ENCODE assay signal across 8 cellular contexts in the genomic region with DNA sequence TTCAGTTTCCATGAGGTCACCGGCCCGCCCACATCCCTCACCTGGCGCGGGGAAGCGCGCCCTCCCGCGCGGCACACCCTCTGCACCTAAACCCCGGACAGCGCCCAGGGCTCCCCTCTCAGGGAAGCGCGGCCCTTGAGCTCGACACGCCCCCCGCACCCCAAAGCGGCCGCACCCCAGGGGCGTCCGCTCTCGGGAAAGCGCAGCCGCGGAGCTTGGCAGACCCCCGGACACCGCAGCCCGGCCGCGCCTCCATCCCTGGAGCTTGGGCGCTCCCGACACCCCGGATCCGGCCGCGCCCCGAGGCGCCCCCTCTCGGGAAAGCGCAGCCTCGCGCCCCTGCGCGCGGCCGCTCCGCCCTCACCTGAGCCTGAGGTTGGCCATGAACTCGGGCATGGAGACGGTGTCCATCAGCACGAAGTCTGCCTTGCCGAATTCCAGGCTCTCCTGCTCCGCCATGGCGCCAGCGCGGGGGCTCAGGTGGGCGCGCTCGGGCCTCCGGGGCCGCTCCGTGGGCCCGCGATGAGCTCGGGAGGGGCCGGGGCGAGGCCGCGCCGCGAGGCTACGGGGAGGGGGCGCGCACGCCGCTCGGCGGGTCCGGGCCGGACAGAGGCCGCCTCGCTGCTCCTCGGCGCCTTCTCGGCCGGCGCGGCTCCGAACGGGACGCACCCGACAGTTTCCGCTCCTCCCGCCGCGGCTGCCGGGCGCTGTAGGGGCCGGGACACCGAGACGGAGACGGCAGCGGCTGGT. TPM values are rescaled to one million over a fixed set of nuclear protein-coding genes. Genes with fewer than 3 reads are reported as not detected.
DNase-seq lines count a peak whose midpoint lies in the region; ATAC-seq and TF ChIP-seq lines count a peak whose summit lies in the region.

Gene MYO1D, minus strand, starts transcription at position 711 of the 750 bp plus-strand sequence. Its CDS starts 252 bp downstream, at position 459.

- peak; percentile 55 for TF ChIP-seq CTCF in CD4-positive, alpha-beta T cell (IDR thresholded peaks at IDR 0.05)
- TF ChIP-seq CTCF in ascending aorta (IDR thresholded peaks at IDR 0.05), result peak; percentile 18 to 59 (median 26)

- peak within 1 kb of the TSS; percentile 84 for H3K27ac Mint-ChIP-seq in CD4-positive, alpha-beta T cell

- POLR2A ChIA-PET in CD4-positive, alpha-beta T cell (lab: Charles Lee), result interaction anchor here (1.2 to 2.1 kb wide), 6 partner anchors 8 to 432 kb away, joined by 3 to 13 read pairs (median 4); partner anchors contain the start of genes CDK5R1 and PSMD11

- peak within 1 kb of the TSS; percentile 85 to 93 for H3K4me3 ChIP-seq in ascending aorta
- H3K4me3 ChIP-seq in iPS-11a (ENCODE audit: low read depth, low read length), result peak within 1 kb of the TSS; percentile 70
- H3K4me3 ChIP-seq in skeletal muscle satellite cell (ENCODE audit: low read length), result peak within 1 kb of the TSS; percentile 93

- no peaks in the 10 kb centered on the region for H3K27me3 Mint-ChIP-seq in CD4-positive, alpha-beta T cell

- H3K36me3 ChIP-seq in ascending aorta (no peaks in the 10 kb centered on the region), skeletal muscle satellite cell (ENCODE audit: insufficient read depth, low read length) (no peaks in the 10 kb centered on the region)

- H3K4me3 Mint-ChIP-seq in CD4-positive, alpha-beta T cell, result peak within 1 kb of the TSS; percentile 96

- H3K36me3 Mint-ChIP-seq in CD4-positive, alpha-beta T cell (ENCODE audit: low read depth), result peaks cover 5% of the 10 kb centered on the region

- CTCF ChIA-PET in CD4-positive, alpha-beta T cell (lab: Charles Lee), result interaction anchor here (0.7 to 4.3 kb wide), 33 partner anchors 9 to 526 kb away, joined by 3 to 79 read pairs (median 4); partner anchors contain the start of gene PSMD11

- H3K4me1 Mint-ChIP-seq in CD4-positive, alpha-beta T cell (ENCODE audit: low read depth), result peaks cover 14% of the 10 kb centered on the region

- H3K27ac ChIP-seq in CD4-positive, alpha-beta T cell (ENCODE audit: low read depth, low read length), result peak within 1 kb of the TSS; percentile 41
- peak within 1 kb of the TSS; percentile 96 to 98 for H3K27ac ChIP-seq in ascending aorta

- peak within 1 kb of the TSS; percentile 95 for H3K4me2 ChIP-seq in skeletal muscle satellite cell (ENCODE audit: low read length)

- intact Hi-C loops in CD4-positive, alpha-beta T cell (cut with DNase I, micrococcal nuclease), result loop anchor here (1.0 to 10.0 kb wide), 8 partner anchors 93 to 1019 kb away; partner anchors contain the start of genes CDK5R1 (in 2 of the 2), C17orf75 (in 1 of the 2), COPRS (in 1 of the 2) and ZNF207 (in 1 of the 2)
- intact Hi-C loops in ascending aorta (cut with DNase I), result loop anchor here (1.0 to 10.0 kb wide), 7 partner anchors 34 to 394 kb away; no protein-coding TSS in a partner anchor

- peak; percentile 32 for ATAC-seq in CD4-positive, alpha-beta T cell (ENCODE audit: poor library complexity)
- ATAC-seq in GM19438 (IDR thresholded peaks at IDR 0.05; ENCODE audit: low read depth, unreplicated experiment) (peak; percentile 63), HG03565 (IDR thresholded peaks at IDR 0.05; ENCODE audit: unreplicated experiment) (peak; percentile 36)

- no peaks in the 10 kb centered on the region for H3K9me3 Mint-ChIP-seq in CD4-positive, alpha-beta T cell

- peaks cover 5 to 26% of the 10 kb centered on the region in 2 donors for H3K4me1 ChIP-seq in ascending aorta
- peaks cover 23% of the 10 kb centered on the region for H3K4me1 ChIP-seq in skeletal muscle satellite cell (ENCODE audit: control insufficient read depth, insufficient read depth, low read length)

- no peaks in the 10 kb centered on the region for H3K27me3 ChIP-seq in CD4-positive, alpha-beta T cell (ENCODE audit: control insufficient read depth, insufficient read depth, low read length)
- no peaks in the 10 kb centered on the region for H3K27me3 ChIP-seq in ascending aorta
- no peaks in the 10 kb centered on the region for H3K27me3 ChIP-seq in skeletal muscle satellite cell (ENCODE audit: control insufficient read depth, insufficient read depth, low read length)

- peak within 1 kb of the TSS; percentile 83 for H3K9ac ChIP-seq in skeletal muscle satellite cell (ENCODE audit: low read depth, low read length)

- no peaks in the 10 kb centered on the region for H3K9me3 ChIP-seq in CD4-positive, alpha-beta T cell (ENCODE audit: control insufficient read depth, low read length)
- H3K9me3 ChIP-seq in ascending aorta (no peaks in the 10 kb centered on the region), skeletal muscle satellite cell (replicated peaks; ENCODE audit: low read length) (no peaks in the 10 kb centered on the region)

- peak; percentile 23 to 61 (median 42) for DNase-seq in CD4-positive, alpha-beta T cell
- DNase-seq in T follicular helper cell (ENCODE audit: low read depth) (peak; percentile 59), ascending aorta (ENCODE audit: low spot score in 2 of 2) (peak; percentile 21 to 70), 8988T (no peak)

RNA-seq across cellular contexts. Expression of gene MYO1D, which starts in this region (rescaled TPM):
- 1 to 10 TPM; 5.8 to 6.4 TPM for total RNA-seq in CD4-positive, alpha-beta T cell
- 105 TPM for total RNA-seq in ascending aorta
- total RNA-seq in skeletal muscle satellite cell (2012; rRNA removed), result 5.8 and 14.6 TPM in 2 replicates

Comparison
In these comparisons a context has a peak if more than half of its experiments do, and no peak if none do; other contexts are left out.
1. RNA of gene MYO1D (total RNA-seq): 105 TPM in ascending aorta (single experiment); 5.8 to 6.4 TPM in CD4-positive, alpha-beta T cell; every median in the first group is over 10 times any median in the second.
2. Peak in every context shown above with its lines, with median percentiles within 50 percentile points of each other: ATAC-seq and H3K4me3 ChIP-seq.